1 cellular context compared by ENCODE assay signal in the genomic region with DNA sequence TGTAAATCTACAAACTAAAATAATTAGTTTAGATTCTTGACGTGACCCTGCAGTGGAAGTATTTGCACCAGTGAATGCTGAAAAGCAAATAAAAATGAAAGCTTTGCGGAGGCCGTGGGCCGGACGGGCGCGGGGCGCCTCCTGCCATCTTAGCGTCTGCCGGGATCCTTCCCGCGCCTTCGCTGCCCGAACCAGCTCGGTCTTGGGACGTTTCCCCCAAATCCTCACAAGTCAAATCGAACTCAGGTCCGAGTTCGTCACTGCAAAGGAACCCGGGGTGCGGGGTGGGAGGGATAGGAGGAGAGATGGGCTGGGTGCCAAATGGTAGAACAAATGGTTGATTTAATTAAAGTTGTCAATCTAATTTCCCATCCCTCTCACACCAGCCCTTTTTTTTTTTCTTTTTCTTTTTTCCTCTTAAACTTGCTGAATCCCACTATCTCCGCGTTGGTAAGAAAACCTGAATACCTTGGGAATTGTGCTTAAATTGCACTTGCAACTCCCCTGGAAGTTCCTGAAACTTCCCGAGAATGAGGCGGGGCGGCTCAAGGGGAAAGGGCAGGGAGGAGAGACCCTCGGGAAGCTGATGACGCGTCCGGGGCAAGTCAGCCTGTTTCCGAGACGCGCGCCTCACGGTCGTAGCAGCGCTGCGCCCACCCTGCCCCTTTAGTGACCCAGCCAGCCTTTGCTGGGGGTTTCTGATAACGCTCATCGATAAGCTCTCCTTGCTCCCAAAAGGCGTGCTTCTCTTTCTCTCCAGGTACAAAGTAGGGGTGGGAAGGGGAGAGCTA.
TF ChIP-seq lines count a peak whose summit lies in the region.

No MANE protein-coding gene starts in this region.

TF ChIP-seq in GM12878, 131 proteins besides CTCF, POLR2A, EP300 and RAD21 (continued from another document):
- TF ChIP-seq, protein P1, sequence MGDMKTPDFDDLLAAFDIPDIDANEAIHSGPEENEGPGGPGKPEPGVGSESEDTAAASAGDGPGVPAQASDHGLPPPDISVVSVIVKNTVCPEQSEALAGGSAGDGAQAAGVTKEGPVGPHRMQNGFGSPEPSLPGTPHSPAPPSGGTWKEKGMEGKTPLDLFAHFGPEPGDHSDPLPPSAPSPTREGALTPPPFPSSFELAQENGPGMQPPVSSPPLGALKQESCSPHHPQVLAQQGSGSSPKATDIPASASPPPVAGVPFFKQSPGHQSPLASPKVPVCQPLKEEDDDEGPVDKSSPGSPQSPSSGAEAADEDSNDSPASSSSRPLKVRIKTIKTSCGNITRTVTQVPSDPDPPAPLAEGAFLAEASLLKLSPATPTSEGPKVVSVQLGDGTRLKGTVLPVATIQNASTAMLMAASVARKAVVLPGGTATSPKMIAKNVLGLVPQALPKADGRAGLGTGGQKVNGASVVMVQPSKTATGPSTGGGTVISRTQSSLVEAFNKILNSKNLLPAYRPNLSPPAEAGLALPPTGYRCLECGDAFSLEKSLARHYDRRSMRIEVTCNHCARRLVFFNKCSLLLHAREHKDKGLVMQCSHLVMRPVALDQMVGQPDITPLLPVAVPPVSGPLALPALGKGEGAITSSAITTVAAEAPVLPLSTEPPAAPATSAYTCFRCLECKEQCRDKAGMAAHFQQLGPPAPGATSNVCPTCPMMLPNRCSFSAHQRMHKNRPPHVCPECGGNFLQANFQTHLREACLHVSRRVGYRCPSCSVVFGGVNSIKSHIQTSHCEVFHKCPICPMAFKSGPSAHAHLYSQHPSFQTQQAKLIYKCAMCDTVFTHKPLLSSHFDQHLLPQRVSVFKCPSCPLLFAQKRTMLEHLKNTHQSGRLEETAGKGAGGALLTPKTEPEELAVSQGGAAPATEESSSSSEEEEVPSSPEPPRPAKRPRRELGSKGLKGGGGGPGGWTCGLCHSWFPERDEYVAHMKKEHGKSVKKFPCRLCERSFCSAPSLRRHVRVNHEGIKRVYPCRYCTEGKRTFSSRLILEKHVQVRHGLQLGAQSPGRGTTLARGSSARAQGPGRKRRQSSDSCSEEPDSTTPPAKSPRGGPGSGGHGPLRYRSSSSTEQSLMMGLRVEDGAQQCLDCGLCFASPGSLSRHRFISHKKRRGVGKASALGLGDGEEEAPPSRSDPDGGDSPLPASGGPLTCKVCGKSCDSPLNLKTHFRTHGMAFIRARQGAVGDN (IDR thresholded peaks at IDR 0.05): no peak
- TF ChIP-seq RAD51 (IDR thresholded peaks at IDR 0.05) (no peak), PML (IDR thresholded peaks at IDR 0.05; ENCODE audit: low read length) (no peak), IRF4 (IDR thresholded peaks at IDR 0.05; ENCODE audit: low read depth, low read length) (no peak)
TF ChIP-seq in GM12878: peak in this region for 0.
